Comparison of ENCODE assay signal across 1 cellular context in genomic region chrX:9899640-9900075, GRCh38.
TF ChIP-seq lines count a peak whose summit lies in the region.

No MANE protein-coding gene starts in this region.

TF ChIP-seq in GM12878, 131 proteins besides CTCF, POLR2A, EP300 and RAD21 (continued from another document):
- TF ChIP-seq ATF7 (IDR thresholded peaks at IDR 0.05; ENCODE audit: low read depth) (0 out of 2 replicates have a peak, but pooled peaks have one; percentile 32), EED (IDR thresholded peaks at IDR 0.05; ENCODE audit: low read depth) (no peak), DPF2 (IDR thresholded peaks at IDR 0.05) (no peak; the same call in 1 of the 2 replicates), ETV6 (conservative IDR thresholded peaks at IDR 0.05 in 1 of 2, IDR thresholded peaks at IDR 0.05 in 1 of 2; ENCODE audit: borderline replicate concordance in 1 of 2, low read depth in 1 of 2) (peak in 1 of 2 experiments; percentile 21; a peak in 1 of 4 replicates), SUZ12 (IDR thresholded peaks at IDR 0.05; ENCODE audit: unreplicated experiment) (no peak), BHLHE40 (IDR thresholded peaks at IDR 0.05; ENCODE audit: borderline replicate concordance in 1 of 2, low read depth in 2 of 2, low read length in 1 of 2) (peak; percentile 80 to 96), NFIC (IDR thresholded peaks at IDR 0.05; ENCODE audit: low read depth, low read length) (peak; percentile 48; the same call in 1 of the 2 replicates), BCL11A (IDR thresholded peaks at IDR 0.05; ENCODE audit: low read depth, low read length) (peak; percentile 87), EGR1 (IDR thresholded peaks at IDR 0.05; ENCODE audit: borderline replicate concordance in 1 of 2, low read depth in 2 of 2, low read length in 2 of 2) (0 out of 3 replicates have a peak, but pooled peaks of 1 of the 2 experiments have one; percentile 28), PAX5 (IDR thresholded peaks at IDR 0.05; ENCODE audit: borderline replicate concordance, low read depth, low read length) (peak; percentile 42; the same call in 1 of the 2 replicates), FOXM1 (IDR thresholded peaks at IDR 0.05; ENCODE audit: low read depth, low read length) (peak; percentile 49; the same call in 1 of the 2 replicates), TARDBP (IDR thresholded peaks at IDR 0.05; ENCODE audit: borderline replicate concordance) (no peak), NR2F1 (conservative IDR thresholded peaks at IDR 0.05) (peak; percentile 56; the same call in 1 of the 2 replicates), IKZF2 (IDR thresholded peaks at IDR 0.05) (peak; percentile 61 to 76; a peak in 3 of 4 replicates), SKIL (IDR thresholded peaks at IDR 0.05; ENCODE audit: low read depth, poor library complexity, severe bottlenecking) (peak; percentile 46), IRF4 (IDR thresholded peaks at IDR 0.05; ENCODE audit: low read depth, low read length) (peak; percentile 82; the same call in 1 of the 2 replicates)
TF ChIP-seq in GM12878: peak in this region for 21.
